In genomic region chr1:15981679-15982078, GRCh38 we compare ENCODE assay signal across 11 cellular contexts. TPM values are rescaled to one million over a fixed set of nuclear protein-coding genes. Genes with fewer than 3 reads are reported as not detected.
"Had no signal": no experiment of that assay in that cellular context is flagged by ENCODE, and none has a peak within 500 bp of the region (broad histone marks: within the 10 kb centered on the region; RNA-seq: fewer than 3 reads in every experiment).

No MANE protein-coding gene starts in this region.

- H3K4me3 ChIP-seq: GM23248, GM23338, HAP-1 had no signal

- ATAC-seq: GM23338, HCT116 had no signal

- FAIRE-seq: H1, H54 had no signal

- H2AFZ ChIP-seq: GM23248, GM23338 had no signal

- H3K4me1 ChIP-seq: HAP-1 had no signal

- H3K36me3 ChIP-seq: HAP-1 had no signal

- H3K9ac ChIP-seq: GM23248 had no signal

- DNase-seq: GM23248, GOT3, H7, H9, HCEC 1CT, HFFc6 had no signal

- H3K4me2 ChIP-seq: GM23338 had no signal

RNA-seq across cellular contexts. Expression of gene SRARP, which starts 22.4 kb away (rescaled TPM):
- polyA plus RNA-seq: GM23248, GM23338, H1 had no signal

RNA-seq across cellular contexts. Expression of gene HSPB7, which starts 36.2 kb away (rescaled TPM):
- polyA plus RNA-seq: H1 had no signal

RNA-seq across cellular contexts. Expression of gene CLCNKA, which starts 40.2 kb away (rescaled TPM):
- polyA plus RNA-seq: GM23248 had no signal
